In the genomic region with DNA sequence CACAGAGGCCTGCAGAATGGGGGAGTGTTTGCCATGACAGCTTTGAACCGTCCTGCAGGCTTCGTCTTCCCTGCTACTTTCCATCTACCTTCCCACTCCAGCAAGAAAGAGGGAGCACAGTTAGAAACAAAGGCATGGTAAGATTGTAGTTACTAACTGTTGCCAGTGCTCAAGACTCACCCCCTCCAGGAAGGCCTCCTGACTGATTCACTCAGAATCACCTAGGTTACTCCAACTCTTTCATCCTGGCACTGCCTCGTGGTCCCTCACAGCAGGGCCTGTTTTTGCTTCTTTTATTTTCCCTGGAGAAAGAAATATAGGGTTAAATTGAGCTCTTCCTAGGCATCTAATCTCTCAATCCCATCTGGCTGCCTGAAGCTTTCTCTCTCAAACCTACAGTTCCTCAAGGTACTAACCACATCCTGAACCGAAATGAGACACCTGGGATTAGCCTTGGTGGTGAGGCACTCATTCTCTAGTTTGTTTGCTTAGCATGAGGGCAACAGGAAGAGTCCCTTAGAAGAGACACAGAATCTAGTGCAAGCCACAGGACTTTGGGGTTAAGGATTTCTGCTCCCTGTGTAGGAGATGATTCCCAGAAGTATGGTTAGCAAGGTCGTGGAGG, we compare ENCODE assay signal across 1 cellular context.
A peak's percentile ranks its signal among the peaks of the same experiment; 100 is the strongest.
TF ChIP-seq lines count a peak whose summit lies in the region.

No MANE protein-coding gene starts in this region.

TF ChIP-seq in K562, 482 proteins besides CTCF, POLR2A, EP300 and RAD21:
- TF ChIP-seq, protein P1, sequence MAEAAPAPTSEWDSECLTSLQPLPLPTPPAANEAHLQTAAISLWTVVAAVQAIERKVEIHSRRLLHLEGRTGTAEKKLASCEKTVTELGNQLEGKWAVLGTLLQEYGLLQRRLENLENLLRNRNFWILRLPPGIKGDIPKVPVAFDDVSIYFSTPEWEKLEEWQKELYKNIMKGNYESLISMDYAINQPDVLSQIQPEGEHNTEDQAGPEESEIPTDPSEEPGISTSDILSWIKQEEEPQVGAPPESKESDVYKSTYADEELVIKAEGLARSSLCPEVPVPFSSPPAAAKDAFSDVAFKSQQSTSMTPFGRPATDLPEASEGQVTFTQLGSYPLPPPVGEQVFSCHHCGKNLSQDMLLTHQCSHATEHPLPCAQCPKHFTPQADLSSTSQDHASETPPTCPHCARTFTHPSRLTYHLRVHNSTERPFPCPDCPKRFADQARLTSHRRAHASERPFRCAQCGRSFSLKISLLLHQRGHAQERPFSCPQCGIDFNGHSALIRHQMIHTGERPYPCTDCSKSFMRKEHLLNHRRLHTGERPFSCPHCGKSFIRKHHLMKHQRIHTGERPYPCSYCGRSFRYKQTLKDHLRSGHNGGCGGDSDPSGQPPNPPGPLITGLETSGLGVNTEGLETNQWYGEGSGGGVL (CRISPR knock-in tag; IDR thresholded peaks at IDR 0.05): no peak
- TF ChIP-seq ZFP36 (IDR thresholded peaks at IDR 0.05; ENCODE audit: low read depth, low read length, partially characterized antibody): peak; percentile 95
- TF ChIP-seq ARNT (IDR thresholded peaks at IDR 0.05): no peak
- TF ChIP-seq ZEB2 (IDR thresholded peaks at IDR 0.05): peak; percentile 24; the same call in 1 of the 2 replicates
- 0 out of 2 replicates have a peak, but pooled peaks have one; percentile 12 for TF ChIP-seq ESRRA (IDR thresholded peaks at IDR 0.05; ENCODE audit: borderline replicate concordance, low read depth)
- no peak for TF ChIP-seq CREBBP (IDR thresholded peaks at IDR 0.05; ENCODE audit: low read depth, low read length)
- TF ChIP-seq, protein P2, sequence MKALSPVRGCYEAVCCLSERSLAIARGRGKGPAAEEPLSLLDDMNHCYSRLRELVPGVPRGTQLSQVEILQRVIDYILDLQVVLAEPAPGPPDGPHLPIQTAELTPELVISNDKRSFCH (CRISPR knock-in tag; IDR thresholded peaks at IDR 0.05): no peak
- TF ChIP-seq, protein P2 (tag; IDR thresholded peaks at IDR 0.05): no peak
- TF ChIP-seq RBM25 (IDR thresholded peaks at IDR 0.05; ENCODE audit: low read depth, low read length, severe bottlenecking): peak; percentile 25
